8 cellular contexts compared by ENCODE assay signal in genomic region chr19:42250249-42250665, GRCh38. TPM values are rescaled to one million over a fixed set of nuclear protein-coding genes. Genes with fewer than 3 reads are reported as not detected.
DNase-seq lines count a peak whose midpoint lies in the region; ATAC-seq, FAIRE-seq and TF ChIP-seq lines count a peak whose summit lies in the region.
"Had no signal": no experiment of that assay in that cellular context is flagged by ENCODE, and none has a peak within 500 bp of the region (broad histone marks: within the 10 kb centered on the region; RNA-seq: fewer than 3 reads in every experiment).

No MANE protein-coding gene starts in this region.

- H3K18ac ChIP-seq in IMR-90 (ENCODE audit: low read depth, low read length): 0 out of 2 replicates have a peak overlapping the region, but pooled peaks have one; percentile 62

- H2BK15ac ChIP-seq in IMR-90 (ENCODE audit: low read depth, low read length): no peak overlapping the region

- no TSS peak for BruUV-seq in IMR-90 (replicated peaks; lab: Mats Ljungman, UMichigan)

- DNase-seq in IMR-90: no peak
- peak; percentile 76 for DNase-seq in kidney
- DNase-seq in stomach: no peak
- DNase-seq in endothelial cell (ENCODE audit: low spot score): no peak
- DNase-seq in ureter (ENCODE audit: low spot score): no peak
- no peak for DNase-seq in COR-L47 (lab: John Stamatoyannopoulos, UW)
- DNase-seq: stimulated activated CD4-positive, alpha-beta T cell treated with anti-CD3 and anti-CD28 coated beads, Interleukin-1b, Interleukin-23, amount 100 ng/mL, for 48 hours had no signal

- H4K8ac ChIP-seq in IMR-90 (ENCODE audit: low read depth in 2 of 2, low read length in 2 of 2): peak overlapping the region; percentile 61 to 79; a peak in 1 of 4 replicates

- H3K9me3 ChIP-seq in IMR-90 (ENCODE audit: control insufficient read depth, insufficient read depth, low read length): no peaks in the 10 kb centered on the region
- no peaks in the 10 kb centered on the region for H3K9me3 ChIP-seq in kidney (ENCODE audit: control insufficient read depth in 1 of 2, low read length in 2 of 2)
- no peaks in the 10 kb centered on the region for H3K9me3 ChIP-seq in stomach

- H2BK5ac ChIP-seq in IMR-90 (ENCODE audit: low read depth, low read length, poor library complexity, severe bottlenecking): peak overlapping the region; percentile 78

- CTCF ChIA-PET in IMR-90 (lab: Yijun Ruan, JAX): interaction anchor here (0.6 to 1.2 kb wide), 2 partner anchors 29 to 141 kb away, joined by 3 to 5 read pairs; no protein-coding TSS in a partner anchor

- H2AK9ac ChIP-seq in IMR-90 (replicated peaks; ENCODE audit: low read depth, low read length, poor library complexity): no peak overlapping the region

- H3K56ac ChIP-seq in IMR-90 (ENCODE audit: extremely low read depth, insufficient read depth, low read length): no peak overlapping the region; the same call in 1 of the 2 replicates

- H4K5ac ChIP-seq in IMR-90 (ENCODE audit: low read depth, low read length): peak overlapping the region; percentile 63; the same call in 1 of the 2 replicates

- peaks cover 19% of the 10 kb centered on the region for H3K27me3 Mint-ChIP-seq in endothelial cell (ENCODE audit: unreplicated experiment)

- H3K79me1 ChIP-seq in IMR-90 (ENCODE audit: low read depth in 1 of 2, low read length in 2 of 2): peaks cover 6 to 57% of the 10 kb centered on the region in 2 experiments; a peak in 3 of 4 replicates

- peaks cover 29% of the 10 kb centered on the region for H3K4me1 Mint-ChIP-seq in endothelial cell (ENCODE audit: unreplicated experiment)

- H3K36me3 Mint-ChIP-seq in endothelial cell (ENCODE audit: low read depth, unreplicated experiment): peaks cover 4% of the 10 kb centered on the region

- TF ChIP-seq CTCF in IMR-90 (conservative IDR thresholded peaks at IDR 0.05; ENCODE audit: low read depth, low read length) (no peak), kidney (IDR thresholded peaks at IDR 0.05; ENCODE audit: borderline replicate concordance, extremely low read depth, insufficient read depth) (no peak), stomach (IDR thresholded peaks at IDR 0.05) (no peak), endothelial cell (IDR thresholded peaks at IDR 0.05; ENCODE audit: unreplicated experiment) (no peak)

- peak overlapping the region; percentile 58 for H3K23ac ChIP-seq in IMR-90 (ENCODE audit: low read depth, low read length)

- H3K27ac ChIP-seq in IMR-90 (ENCODE audit: insufficient read depth, low read length) (peak overlapping the region; percentile 82), angular gyrus (ENCODE audit: low read depth, low read length) (peak overlapping the region; percentile 92), kidney (ENCODE audit: low read depth in 2 of 2, low read length in 2 of 2) (peak overlapping the region; percentile 28 to 74), stomach (peak overlapping the region; percentile 47 to 100 (median 99))

- H3K4me1 ChIP-seq in IMR-90 (ENCODE audit: control insufficient read depth, insufficient read depth, low read length) (peaks cover 25% of the 10 kb centered on the region), kidney (ENCODE audit: control insufficient read depth in 1 of 2, insufficient read depth in 1 of 2, low read depth in 1 of 2, low read length in 2 of 2) (peaks cover 14 to 26% of the 10 kb centered on the region in 2 donors), stomach (peaks cover 42 to 79% (median 59%) of the 10 kb centered on the region in 4 donors)

- no peak for FAIRE-seq in kidney (lab: Jason Lieb, UNC)

- H4K20me1 ChIP-seq in IMR-90 (ENCODE audit: insufficient read depth, low read length): peaks cover 54% of the 10 kb centered on the region

- no peak overlapping the region for H3K4me3 Mint-ChIP-seq in endothelial cell (ENCODE audit: unreplicated experiment)

- H3K36me3 ChIP-seq in IMR-90 (ENCODE audit: control insufficient read depth, insufficient read depth, low read length): peaks cover 15% of the 10 kb centered on the region
- H3K36me3 ChIP-seq in kidney (ENCODE audit: control insufficient read depth in 1 of 2, insufficient read depth in 2 of 2, low read length in 2 of 2): peaks cover 3 to 20% of the 10 kb centered on the region in 2 donors
- H3K36me3 ChIP-seq in stomach: peaks cover 17 to 36% (median 26%) of the 10 kb centered on the region in 4 donors

- H3K9ac ChIP-seq in IMR-90 (ENCODE audit: low read depth, low read length): peak overlapping the region; percentile 53
- peak overlapping the region in 1 of 2 donors; percentile 40 for H3K9ac ChIP-seq in kidney (ENCODE audit: low read length in 2 of 2)

- no peak overlapping the region for H3K4me3 ChIP-seq in IMR-90 (ENCODE audit: insufficient read depth, low read depth, low read length)
- H3K4me3 ChIP-seq in kidney (ENCODE audit: low read length in 2 of 2): no peak overlapping the region
- H3K4me3 ChIP-seq in stomach: peak overlapping the region; percentile 7 to 93 (median 22)

- in situ Hi-C loops in IMR-90 (cut with MboI; ENCODE audit: low sequenced_read_pairs): no loop called here

- H3K9me1 ChIP-seq in IMR-90 (ENCODE audit: insufficient read depth, low read length): peaks cover 7% of the 10 kb centered on the region; the same call in 1 of the 2 replicates

- no peak overlapping the region for H3K27ac Mint-ChIP-seq in endothelial cell (ENCODE audit: unreplicated experiment)

- no peak for TF ChIP-seq RAD21 in IMR-90 (IDR thresholded peaks at IDR 0.05; ENCODE audit: low read length)

- 0 out of 2 replicates have a peak overlapping the region, but pooled peaks have one; percentile 44 for H3K14ac ChIP-seq in IMR-90 (replicated peaks; ENCODE audit: low read depth, low read length)

- peak overlapping the region; percentile 86 for H2AK5ac ChIP-seq in IMR-90 (ENCODE audit: low read depth, low read length)

- H2AFZ ChIP-seq in IMR-90 (replicated peaks; ENCODE audit: low read length, poor library complexity): peak overlapping the region; percentile 34

- WGBS in IMR-90 (ENCODE audit: extremely low coverage in 2 of 2, insufficient read length in 1 of 2), 2 experiments: 37% methylated on average over 9 of the region's 15 CpGs; no CpG with 5 or more reads in 1 of the 2 experiments
- 58 to 70% (median 65%) methylated on average over 15 of the region's 15 CpGs for WGBS in stomach, 5 donors

- H3K4me2 ChIP-seq in IMR-90 (ENCODE audit: low read depth, low read length): peak overlapping the region; percentile 65

- dilution Hi-C loops in IMR-90 (cut with HindIII; ENCODE audit: low sequenced_read_pairs, unreplicated experiment): no loop called here

- no peak overlapping the region for H2BK20ac ChIP-seq in IMR-90 (ENCODE audit: low read depth, low read length)

- ATAC-seq in IMR-90 (ENCODE audit: low read depth): no peak

- POLR2A ChIA-PET in IMR-90 (lab: Charles Lee; ENCODE audit: unreplicated experiment): no interaction called here

- intact Hi-C loops in IMR-90 (cut with micrococcal nuclease): no loop called here
- intact Hi-C loops in kidney (cut with DNase I): no loop called here
- intact Hi-C loops in stomach (cut with DNase I; ENCODE audit: low total_unique reads): no loop called here

- 0 out of 2 replicates have a peak overlapping the region, but pooled peaks have one; percentile 66 for H4K91ac ChIP-seq in IMR-90 (ENCODE audit: insufficient read depth, low read depth, low read length)

- no peak for TF ChIP-seq EP300 in stomach (IDR thresholded peaks at IDR 0.05)

- no peak for TF ChIP-seq POLR2A in IMR-90 (IDR thresholded peaks at IDR 0.05; ENCODE audit: low read depth, low read length)
- no peak for TF ChIP-seq POLR2A in stomach (IDR thresholded peaks at IDR 0.05)

- H3K27me3 ChIP-seq in IMR-90 (ENCODE audit: control insufficient read depth, insufficient read depth, low read length) (no peaks in the 10 kb centered on the region), stomach (no peaks in the 10 kb centered on the region)

- peak overlapping the region; percentile 63 for H3K4ac ChIP-seq in IMR-90 (ENCODE audit: low read depth, low read length)

- H2BK120ac ChIP-seq in IMR-90 (ENCODE audit: low read depth, low read length): peak overlapping the region; percentile 59; the same call in 1 of the 2 replicates

- H3K9me3 Mint-ChIP-seq in endothelial cell (ENCODE audit: unreplicated experiment): no peaks in the 10 kb centered on the region

RNA-seq across cellular contexts. Expression of gene ERF, which starts 4.7 kb away (rescaled TPM):
- total RNA-seq in IMR-90 (2012; rRNA removed) (5.2 and 6.1 TPM in 2 replicates), kidney (61.2 TPM), stomach (100 to 1,000 TPM in 1 of 5 donors, 10 to 100 TPM in 4; 11.6 to 118 (median 40.6) TPM), endothelial cell (ENCODE audit: unreplicated experiment) (109 TPM), ureter (47.4 TPM)
- polyA plus RNA-seq in IMR-90 (2012; rRNA removed) (32.4 and 50.9 TPM in 2 replicates), kidney (ENCODE audit: insufficient read depth, low read depth, low replicate concordance) (31.1 TPM), stomach (10 to 100 TPM; 12.9 to 36.5 (median 16.3) TPM)
- polyA plus RNA-seq in IMR-90 (2012; cell fraction: cytosol; rRNA removed): 21.0 and 43.3 TPM in 2 replicates
- 185 and 200 TPM in 2 replicates for polyA plus RNA-seq in IMR-90 (2012; cell fraction: nucleus; rRNA removed; ENCODE audit: low replicate concordance)

RNA-seq across cellular contexts. Expression of gene GSK3A, which starts 7.9 kb away (rescaled TPM):
- total RNA-seq in IMR-90 (2012; rRNA removed): 6.9 and 8.1 TPM in 2 replicates
- 41.4 and 43.3 TPM in 2 replicates for polyA plus RNA-seq in IMR-90 (2012; rRNA removed)
- polyA plus RNA-seq in IMR-90 (2012; cell fraction: cytosol; rRNA removed): 24.3 and 37.8 TPM in 2 replicates
- 37.0 and 39.0 TPM in 2 replicates for polyA plus RNA-seq in IMR-90 (2012; cell fraction: nucleus; rRNA removed; ENCODE audit: low replicate concordance)
- 39.2 TPM for total RNA-seq in kidney
- polyA plus RNA-seq in kidney (ENCODE audit: insufficient read depth, low read depth, low replicate concordance): 57.3 TPM
- 10 to 100 TPM in 4 of 5 donors, 1 to 10 TPM in 1; 5.8 to 77.2 (median 22.6) TPM for total RNA-seq in stomach
- polyA plus RNA-seq in stomach: 10 to 100 TPM; 25.5 to 40.8 (median 35.0) TPM
- 54.4 TPM for total RNA-seq in endothelial cell (ENCODE audit: unreplicated experiment)
- total RNA-seq in ureter: 36.4 TPM

RNA-seq across cellular contexts. Expression of gene CIC, which starts 18.8 kb away (rescaled TPM):
- total RNA-seq in IMR-90 (2012; rRNA removed) (1.8 and 2.5 TPM in 2 replicates), kidney (90.9 TPM), stomach (10 to 100 TPM; 19.8 to 60.3 (median 39.1) TPM), endothelial cell (ENCODE audit: unreplicated experiment) (85.7 TPM), ureter (83.4 TPM)
- polyA plus RNA-seq in IMR-90 (2012; rRNA removed) (23.2 and 27.3 TPM in 2 replicates), kidney (ENCODE audit: insufficient read depth, low read depth, low replicate concordance) (18.8 TPM), stomach (10 to 100 TPM; 15.4 to 31.8 (median 21.5) TPM)
- polyA plus RNA-seq in IMR-90 (2012; cell fraction: cytosol; rRNA removed): 20.0 and 22.5 TPM in 2 replicates
- 50.1 and 139 TPM in 2 replicates for polyA plus RNA-seq in IMR-90 (2012; cell fraction: nucleus; rRNA removed; ENCODE audit: low replicate concordance)

RNA-seq across cellular contexts. Expression of gene ZNF526, which starts 30.1 kb away (rescaled TPM):
- total RNA-seq in IMR-90 (2012; rRNA removed) (13.6 and 14.2 TPM in 2 replicates), kidney (11.6 TPM), stomach (10 to 100 TPM in 2 of 5 donors, 1 to 10 TPM in 3; 4.7 to 12.0 (median 6.8) TPM), endothelial cell (ENCODE audit: unreplicated experiment) (13.9 TPM), ureter (13.2 TPM)
- polyA plus RNA-seq in IMR-90 (2012; rRNA removed) (6.8 and 7.3 TPM in 2 replicates), kidney (ENCODE audit: insufficient read depth, low read depth, low replicate concordance) (2.6 TPM), stomach (1 to 10 TPM; 2.4 to 3.7 (median 3.2) TPM)
- polyA plus RNA-seq in IMR-90 (2012; cell fraction: cytosol; rRNA removed): 3.2 and 6.0 TPM in 2 replicates
- polyA plus RNA-seq in IMR-90 (2012; cell fraction: nucleus; rRNA removed; ENCODE audit: low replicate concordance): 5.4 and 9.9 TPM in 2 replicates

RNA-seq across cellular contexts. Expression of gene DEDD2, which starts 32.8 kb away (rescaled TPM):
- total RNA-seq in IMR-90 (2012; rRNA removed) (8.1 and 8.2 TPM in 2 replicates), kidney (26.1 TPM), stomach (100 to 1,000 TPM in 1 of 5 donors, 10 to 100 TPM in 4; 16.7 to 195 (median 43.8) TPM), endothelial cell (ENCODE audit: unreplicated experiment) (27.1 TPM), ureter (24.7 TPM)
- polyA plus RNA-seq in IMR-90 (2012; rRNA removed) (21.0 and 26.1 TPM in 2 replicates), kidney (ENCODE audit: insufficient read depth, low read depth, low replicate concordance) (36.3 TPM), stomach (10 to 100 TPM; 20.8 to 35.9 (median 22.0) TPM)
- 28.9 and 45.6 TPM in 2 replicates for polyA plus RNA-seq in IMR-90 (2012; cell fraction: cytosol; rRNA removed)
- polyA plus RNA-seq in IMR-90 (2012; cell fraction: nucleus; rRNA removed; ENCODE audit: low replicate concordance): 21.5 and 40.6 TPM in 2 replicates

Comparison
In these comparisons a context has a peak if more than half of its experiments do, and no peak if none do; other contexts are left out.
1. H3K4me3 ChIP-seq: peak in stomach (4 of 4); none in IMR-90 (single experiment) and kidney (0 of 2).
2. Peak in every context shown above with its lines, with median percentiles within 50 percentile points of each other: H3K27ac ChIP-seq.